ENCODE assay signal across 13 cellular contexts in genomic region chr19:33195711-33196347, GRCh38. TPM values are rescaled to one million over a fixed set of nuclear protein-coding genes. Genes with fewer than 3 reads are reported as not detected.
A peak's percentile ranks its signal among the peaks of the same experiment; 100 is the strongest.
DNase-seq lines count a peak whose midpoint lies in the region; FAIRE-seq and TF ChIP-seq lines count a peak whose summit lies in the region.
"Had no signal": no experiment of that assay in that cellular context is flagged by ENCODE, and none has a peak within 500 bp of the region (broad histone marks: within the 10 kb centered on the region; RNA-seq: fewer than 3 reads in every experiment).

No MANE protein-coding gene starts in this region.

- TF ChIP-seq CTCF in colonic mucosa (IDR thresholded peaks at IDR 0.05) = no peak
- TF ChIP-seq CTCF in liver (IDR thresholded peaks at IDR 0.05; ENCODE audit: low read depth, low read length, missing input control) = no peak
- no peak for TF ChIP-seq CTCF in spleen (IDR thresholded peaks at IDR 0.05 in 8 of 11, conservative IDR thresholded peaks at IDR 0.05 in 3 of 11)
- TF ChIP-seq CTCF in D721Med (IDR thresholded peaks at IDR 0.05; ENCODE audit: insufficient read depth, missing control alignments) = no peak

- WGBS in liver = 81% methylated on average over 16 of the region's 16 CpGs
- WGBS in spleen, 5 donors = 54 to 78% (median 72%) methylated on average over 5 to 16 of the region's 16 CpGs

- intact Hi-C loops in colonic mucosa (cut with DNase I) (no loop called here), spleen (cut with DNase I; ENCODE audit: low total_unique reads) (no loop called here)

- DNase-seq in colonic mucosa (no peak), spleen (no peak), D721Med (ENCODE audit: insufficient read length, low spot score) (no peak), cerebellar cortex (ENCODE audit: low spot score) (no peak)
- no peak for DNase-seq in stimulated activated CD4-positive, alpha-beta T cell treated with anti-CD3 and anti-CD28 coated beads, Interleukin-4, amount 100 ng/mL, for 1 hour
- DNase-seq in stimulated activated CD4-positive, alpha-beta T cell treated with anti-CD3 and anti-CD28 coated beads, Interleukin-1b, Interleukin-23, amount 100 ng/mL, for 48 hours = no peak
- DNase-seq: activated CD4-positive, alpha-beta memory T cell treated with anti-CD3 and anti-CD28 coated beads for 36 hours; islet precursor cell; NCI-H1092 treated with DMSO at 0.1 percent for 48 hours had no signal

- FAIRE-seq in D721Med (lab: Jason Lieb, UNC) = no peak

- H3K9me3 ChIP-seq in HUES48 (ENCODE audit: control insufficient read depth, insufficient read depth, low read length) (no peaks in the 10 kb centered on the region), colonic mucosa (no peaks in the 10 kb centered on the region), liver (ENCODE audit: control insufficient read depth in 4 of 4, low read length in 3 of 4) (no peaks in the 10 kb centered on the region), spleen (no peaks in the 10 kb centered on the region)
- H3K9me3 ChIP-seq: body of pancreas had no signal

- H3K9ac ChIP-seq in HUES48 (ENCODE audit: low read depth, low read length) (no peak overlapping the region), colonic mucosa (ENCODE audit: low read depth in 2 of 2, low read length in 2 of 2) (no peak overlapping the region), liver (ENCODE audit: low read depth in 1 of 2, low read length in 2 of 2) (no peak overlapping the region)

- TF ChIP-seq POLR2A in spleen (IDR thresholded peaks at IDR 0.05) = no peak

- H3K4me1 ChIP-seq in HUES48 (ENCODE audit: control insufficient read depth, insufficient read depth, low read length) (0 out of 2 replicates have a peak, but pooled peaks cover 3% of the 10 kb centered on the region), colonic mucosa (no peaks in the 10 kb centered on the region), liver (ENCODE audit: control insufficient read depth in 4 of 4, insufficient read depth in 4 of 4, low read length in 3 of 4) (peaks cover 7 to 16% (median 10%) of the 10 kb centered on the region in 4 donors), spleen (peaks cover 0 to 50% (median 19%) of the 10 kb centered on the region in 6 donors)

- H3K4me3 ChIP-seq in HUES48 (ENCODE audit: low read depth, low read length) (peak overlapping the region; percentile 51; the same call in 1 of the 2 replicates), colonic mucosa (peak overlapping the region; percentile 60), liver (ENCODE audit: low read depth in 1 of 3, low read length in 3 of 3) (peak overlapping the region in 2 of 3 donors; percentile 68 to 88), spleen (peak overlapping the region in 5 of 8 donors; percentile 47 to 76 (median 56))

- TF ChIP-seq RAD21 in liver (IDR thresholded peaks at IDR 0.05) = no peak

- no peak overlapping the region for H3K27ac ChIP-seq in HUES48 (ENCODE audit: low read depth, low read length)
- no peak overlapping the region for H3K27ac ChIP-seq in colonic mucosa
- H3K27ac ChIP-seq in liver (ENCODE audit: low read depth in 1 of 2, low read length in 2 of 2) = peak overlapping the region; percentile 47 to 86
- peak overlapping the region in 1 of 8 donors; percentile 64 for H3K27ac ChIP-seq in spleen

- peaks cover 17% of the 10 kb centered on the region for H3K36me3 ChIP-seq in HUES48 (ENCODE audit: control insufficient read depth, insufficient read depth, low read length)
- H3K36me3 ChIP-seq in colonic mucosa = no peaks in the 10 kb centered on the region
- H3K36me3 ChIP-seq in liver (ENCODE audit: control insufficient read depth in 4 of 4, insufficient read depth in 3 of 4, low read depth in 1 of 4, low read length in 3 of 4) = peaks cover 0 to 15% (median 4%) of the 10 kb centered on the region in 4 donors
- H3K36me3 ChIP-seq in spleen = peaks cover 0 to 12% (median 0%) of the 10 kb centered on the region in 6 donors

- H3K27me3 ChIP-seq in HUES48 (ENCODE audit: control insufficient read depth, insufficient read depth, low read length) = peaks cover 17% of the 10 kb centered on the region
- H3K27me3 ChIP-seq in colonic mucosa = no peaks in the 10 kb centered on the region
- no peaks in the 10 kb centered on the region for H3K27me3 ChIP-seq in liver (ENCODE audit: control insufficient read depth in 4 of 4, insufficient read depth in 4 of 4, low read length in 3 of 4)
- peaks cover 0 to 52% (median 18%) of the 10 kb centered on the region in 7 donors for H3K27me3 ChIP-seq in spleen (replicated peaks in 1 of 7)
- H3K27me3 ChIP-seq: body of pancreas had no signal

TF ChIP-seq in liver, 16 proteins besides CTCF, POLR2A, EP300 and RAD21:
- TF ChIP-seq GABPA (IDR thresholded peaks at IDR 0.05 in 1 of 2, conservative IDR thresholded peaks at IDR 0.05 in 1 of 2) (no peak), FOXA1 (IDR thresholded peaks at IDR 0.05) (no peak), HNF4G (IDR thresholded peaks at IDR 0.05) (no peak), YY1 (IDR thresholded peaks at IDR 0.05) (no peak), MAX (IDR thresholded peaks at IDR 0.05) (no peak), EGR1 (IDR thresholded peaks at IDR 0.05; ENCODE audit: low read depth in 2 of 2) (no peak), HNF4A (conservative IDR thresholded peaks at IDR 0.05) (no peak), NR2F2 (IDR thresholded peaks at IDR 0.05) (no peak), ZBTB33 (IDR thresholded peaks at IDR 0.05) (no peak)
- TF ChIP-seq, protein P1, sequence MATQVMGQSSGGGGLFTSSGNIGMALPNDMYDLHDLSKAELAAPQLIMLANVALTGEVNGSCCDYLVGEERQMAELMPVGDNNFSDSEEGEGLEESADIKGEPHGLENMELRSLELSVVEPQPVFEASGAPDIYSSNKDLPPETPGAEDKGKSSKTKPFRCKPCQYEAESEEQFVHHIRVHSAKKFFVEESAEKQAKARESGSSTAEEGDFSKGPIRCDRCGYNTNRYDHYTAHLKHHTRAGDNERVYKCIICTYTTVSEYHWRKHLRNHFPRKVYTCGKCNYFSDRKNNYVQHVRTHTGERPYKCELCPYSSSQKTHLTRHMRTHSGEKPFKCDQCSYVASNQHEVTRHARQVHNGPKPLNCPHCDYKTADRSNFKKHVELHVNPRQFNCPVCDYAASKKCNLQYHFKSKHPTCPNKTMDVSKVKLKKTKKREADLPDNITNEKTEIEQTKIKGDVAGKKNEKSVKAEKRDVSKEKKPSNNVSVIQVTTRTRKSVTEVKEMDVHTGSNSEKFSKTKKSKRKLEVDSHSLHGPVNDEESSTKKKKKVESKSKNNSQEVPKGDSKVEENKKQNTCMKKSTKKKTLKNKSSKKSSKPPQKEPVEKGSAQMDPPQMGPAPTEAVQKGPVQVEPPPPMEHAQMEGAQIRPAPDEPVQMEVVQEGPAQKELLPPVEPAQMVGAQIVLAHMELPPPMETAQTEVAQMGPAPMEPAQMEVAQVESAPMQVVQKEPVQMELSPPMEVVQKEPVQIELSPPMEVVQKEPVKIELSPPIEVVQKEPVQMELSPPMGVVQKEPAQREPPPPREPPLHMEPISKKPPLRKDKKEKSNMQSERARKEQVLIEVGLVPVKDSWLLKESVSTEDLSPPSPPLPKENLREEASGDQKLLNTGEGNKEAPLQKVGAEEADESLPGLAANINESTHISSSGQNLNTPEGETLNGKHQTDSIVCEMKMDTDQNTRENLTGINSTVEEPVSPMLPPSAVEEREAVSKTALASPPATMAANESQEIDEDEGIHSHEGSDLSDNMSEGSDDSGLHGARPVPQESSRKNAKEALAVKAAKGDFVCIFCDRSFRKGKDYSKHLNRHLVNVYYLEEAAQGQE (IDR thresholded peaks at IDR 0.05) = no peak

RNA-seq across cellular contexts. Expression of gene LRP3, which starts 1.7 kb away (rescaled TPM):
- 10 to 100 TPM; 14.6 to 16.5 TPM for total RNA-seq in colonic mucosa
- 10 to 100 TPM; 12.0 to 18.7 TPM for total RNA-seq in liver
- polyA plus RNA-seq in liver = 10 to 100 TPM in 1 of 2 donors, 1 to 10 TPM in 1; 2.5 to 42.3 TPM
- 10 to 100 TPM in 3 of 7 donors, 1 to 10 TPM in 4; 7.9 to 12.8 (median 9.8) TPM for total RNA-seq in spleen
- polyA plus RNA-seq in spleen = 1 to 10 TPM; 1.4 to 6.4 (median 2.5) TPM
- total RNA-seq: OCI-LY7 had no signal

RNA-seq across cellular contexts. Expression of gene SLC7A10, which starts 29.8 kb away (rescaled TPM):
- total RNA-seq in colonic mucosa (not detected), liver (not detected), spleen (under 1 TPM in 2 of 7 donors, not detected in 5; 0.32 to 0.37 TPM)
- polyA plus RNA-seq in liver (not detected), spleen (under 1 TPM in 2 of 3 donors, not detected in 1; 0.06 to 0.07 TPM)
- total RNA-seq: activated CD4-positive, alpha-beta memory T cell treated with anti-CD3 and anti-CD28 coated beads for 36 hours; OCI-LY7 had no signal

Comparison
In these comparisons a context has a peak if more than half of its experiments do, and no peak if none do; other contexts are left out.
1. H3K27ac ChIP-seq: peak in liver (2 of 2); none in HUES48 (single experiment) and colonic mucosa (single experiment).
2. Peak in every context shown above with its lines, with median percentiles within 50 percentile points of each other: H3K4me3 ChIP-seq.